Comparison of ENCODE assay signal across 8 cellular contexts in genomic region chr17:82297280-82297803, GRCh38. TPM values are rescaled to one million over a fixed set of nuclear protein-coding genes. Genes with fewer than 3 reads are reported as not detected.
DNase-seq lines count a peak whose midpoint lies in the region; ATAC-seq and TF ChIP-seq lines count a peak whose summit lies in the region.

No MANE protein-coding gene starts in this region.

- H3K4me3 ChIP-seq in AG10803 (ENCODE audit: low read length) (peak overlapping the region; percentile 59), retinal pigment epithelial cell (ENCODE audit: low read length) (peak overlapping the region; percentile 32), uterus (peak overlapping the region; percentile 38 to 43)

- peak overlapping the region; percentile 98 for H3K27ac Mint-ChIP-seq in activated T-helper 1 cell treated with anti-CD3 and anti-CD28 coated beads, Interleukin-12 subunit alpha, Interleukin-12 subunit beta, Interleukin-2, Interleukin-4 antibody, amounts not matched to agents 30 ng/mL and 10 ng/mL and 1 ng/mL, durations not matched to agents 14 hours and 24 hours and 36 hours

- peak overlapping the region; percentile 89 for H3K4me3 Mint-ChIP-seq in activated T-helper 1 cell treated with anti-CD3 and anti-CD28 coated beads, Interleukin-12 subunit alpha, Interleukin-12 subunit beta, Interleukin-2, Interleukin-4 antibody, amounts not matched to agents 30 ng/mL and 10 ng/mL and 1 ng/mL, durations not matched to agents 14 hours and 24 hours and 36 hours

- H3K27me3 ChIP-seq in uterus: no peaks in the 10 kb centered on the region

- peak; percentile 29 for ATAC-seq in GM21423 (IDR thresholded peaks at IDR 0.05; ENCODE audit: unreplicated experiment)
- no peak for ATAC-seq in GM19467 (IDR thresholded peaks at IDR 0.05; ENCODE audit: unreplicated experiment)

- H3K4me1 Mint-ChIP-seq in activated T-helper 1 cell treated with anti-CD3 and anti-CD28 coated beads, Interleukin-12 subunit alpha, Interleukin-12 subunit beta, Interleukin-2, Interleukin-4 antibody, amounts not matched to agents 30 ng/mL and 10 ng/mL and 1 ng/mL, durations not matched to agents 14 hours and 24 hours and 36 hours (ENCODE audit: low read depth): peaks cover 79% of the 10 kb centered on the region

- H3K36me3 ChIP-seq in uterus: no peaks in the 10 kb centered on the region

- H3K4me1 ChIP-seq in uterus: peaks cover 0 to 19% of the 10 kb centered on the region in 2 donors

- intact Hi-C loops in activated T-helper 1 cell treated with anti-CD3 and anti-CD28 coated beads, Interleukin-12 subunit alpha, Interleukin-12 subunit beta, Interleukin-2, Interleukin-4 antibody, amounts not matched to agents 30 ng/mL and 10 ng/mL and 1 ng/mL, durations not matched to agents 14 hours and 24 hours and 36 hours (cut with micrococcal nuclease): loop anchor here (1.0 to 10.0 kb wide), 4 partner anchors 9 to 433 kb away; partner anchors contain the start of genes CENPX, LRRC45 and P4HB
- intact Hi-C loops in uterus (cut with DNase I; ENCODE audit: low total_unique reads): no loop called here

- no peaks in the 10 kb centered on the region for H3K9me3 ChIP-seq in uterus

- TF ChIP-seq POLR2A in uterus (IDR thresholded peaks at IDR 0.05): peak; percentile 45 to 61

- no peak for TF ChIP-seq CTCF in AG10803 (conservative IDR thresholded peaks at IDR 0.05; ENCODE audit: low read length)
- TF ChIP-seq CTCF in retinal pigment epithelial cell (conservative IDR thresholded peaks at IDR 0.05; ENCODE audit: low read depth, low read length): no peak
- no peak for TF ChIP-seq CTCF in uterus (IDR thresholded peaks at IDR 0.05)

- DNase-seq in AG10803 (ENCODE audit: low read depth): peak; percentile 39
- DNase-seq in activated T-helper 1 cell treated with anti-CD3 and anti-CD28 coated beads, Interleukin-12 subunit alpha, Interleukin-12 subunit beta, Interleukin-2, Interleukin-4 antibody, amounts not matched to agents 30 ng/mL and 10 ng/mL and 1 ng/mL, durations not matched to agents 14 hours and 24 hours and 36 hours (ENCODE audit: low spot score): peak; percentile 87
- DNase-seq in fibroblast of the conjunctiva (ENCODE audit: low read depth): peak; percentile 64
- peak; percentile 22 for DNase-seq in retinal pigment epithelial cell (ENCODE audit: low read depth)
- peak; percentile 91 to 97 for DNase-seq in uterus

- H3K27ac ChIP-seq in uterus: peak overlapping the region; percentile 89 to 95

- H3K27me3 Mint-ChIP-seq in activated T-helper 1 cell treated with anti-CD3 and anti-CD28 coated beads, Interleukin-12 subunit alpha, Interleukin-12 subunit beta, Interleukin-2, Interleukin-4 antibody, amounts not matched to agents 30 ng/mL and 10 ng/mL and 1 ng/mL, durations not matched to agents 14 hours and 24 hours and 36 hours (ENCODE audit: insufficient read depth): no peaks in the 10 kb centered on the region

- peaks cover 4% of the 10 kb centered on the region for H3K36me3 Mint-ChIP-seq in activated T-helper 1 cell treated with anti-CD3 and anti-CD28 coated beads, Interleukin-12 subunit alpha, Interleukin-12 subunit beta, Interleukin-2, Interleukin-4 antibody, amounts not matched to agents 30 ng/mL and 10 ng/mL and 1 ng/mL, durations not matched to agents 14 hours and 24 hours and 36 hours (ENCODE audit: low read depth)

- no peaks in the 10 kb centered on the region for H3K9me3 Mint-ChIP-seq in activated T-helper 1 cell treated with anti-CD3 and anti-CD28 coated beads, Interleukin-12 subunit alpha, Interleukin-12 subunit beta, Interleukin-2, Interleukin-4 antibody, amounts not matched to agents 30 ng/mL and 10 ng/mL and 1 ng/mL, durations not matched to agents 14 hours and 24 hours and 36 hours

TF ChIP-seq in PFSK-1, 5 proteins besides CTCF, POLR2A, EP300 and RAD21:
- TF ChIP-seq SIN3A (IDR thresholded peaks at IDR 0.05; ENCODE audit: borderline replicate concordance, insufficient read depth, low read length) (no peak), TAF1 (IDR thresholded peaks at IDR 0.05; ENCODE audit: borderline replicate concordance, insufficient read depth, low read length) (peak; percentile 29; the same call in 1 of the 2 replicates), FOXP2 (optimal IDR thresholded peaks at IDR 0.05; ENCODE audit: borderline replicate concordance, extremely low read depth, extremely low read length, insufficient read depth) (no peak), REST (IDR thresholded peaks at IDR 0.05; ENCODE audit: insufficient read depth in 1 of 2, low read depth in 2 of 2, low read length in 2 of 2) (no peak), POLR2AphosphoS5 (IDR thresholded peaks at IDR 0.05; ENCODE audit: low read depth, low read length) (no peak)
TF ChIP-seq in PFSK-1: peak in this region for 1.

RNA-seq across cellular contexts. Expression of gene CD7, which starts 20.1 kb away (rescaled TPM):
- polyA plus RNA-seq in PFSK-1 (2012; ENCODE audit: insufficient read length, low read depth): not detected
- 454 and 455 TPM in 2 replicates for total RNA-seq in activated T-helper 1 cell treated with anti-CD3 and anti-CD28 coated beads, Interleukin-12 subunit alpha, Interleukin-12 subunit beta, Interleukin-2, Interleukin-4 antibody, amounts not matched to agents 30 ng/mL and 10 ng/mL and 1 ng/mL, durations not matched to agents 14 hours and 24 hours and 36 hours
- total RNA-seq in uterus: 1 to 10 TPM in 2 of 4 donors, not detected in 2; 2.1 to 4.1 TPM

RNA-seq across cellular contexts. Expression of gene CSNK1D, which starts 23.8 kb away (rescaled TPM):
- 269 TPM for polyA plus RNA-seq in PFSK-1 (2012; ENCODE audit: insufficient read length, low read depth)
- 154 and 161 TPM in 2 replicates for total RNA-seq in activated T-helper 1 cell treated with anti-CD3 and anti-CD28 coated beads, Interleukin-12 subunit alpha, Interleukin-12 subunit beta, Interleukin-2, Interleukin-4 antibody, amounts not matched to agents 30 ng/mL and 10 ng/mL and 1 ng/mL, durations not matched to agents 14 hours and 24 hours and 36 hours
- 100 to 1,000 TPM in 1 of 4 donors, 10 to 100 TPM in 3; 16.5 to 173 (median 44.6) TPM for total RNA-seq in uterus

RNA-seq across cellular contexts. Expression of gene SECTM1, which starts 36.2 kb away (rescaled TPM):
- 0.21 TPM for polyA plus RNA-seq in PFSK-1 (2012; ENCODE audit: insufficient read length, low read depth)
- 3.3 and 4.2 TPM in 2 replicates for total RNA-seq in activated T-helper 1 cell treated with anti-CD3 and anti-CD28 coated beads, Interleukin-12 subunit alpha, Interleukin-12 subunit beta, Interleukin-2, Interleukin-4 antibody, amounts not matched to agents 30 ng/mL and 10 ng/mL and 1 ng/mL, durations not matched to agents 14 hours and 24 hours and 36 hours
- 10 to 100 TPM in 2 of 4 donors, 1 to 10 TPM in 2; 3.5 to 29.4 (median 9.0) TPM for total RNA-seq in uterus

Comparison
In these comparisons a context has a peak if more than half of its experiments do, and no peak if none do; other contexts are left out.
1. DNase-seq: peak in every context shown above with its lines; median percentile 94 in uterus; 87 in activated T-helper 1 cell treated with anti-CD3 and anti-CD28 coated beads, Interleukin-12 subunit alpha, Interleukin-12 subunit beta, Interleukin-2, Interleukin-4 antibody, amounts not matched to agents 30 ng/mL and 10 ng/mL and 1 ng/mL, durations not matched to agents 14 hours and 24 hours and 36 hours; 64 in fibroblast of the conjunctiva; 39 in AG10803; 22 in retinal pigment epithelial cell.
2. RNA of gene CD7, which starts 20.1 kb away (total RNA-seq): 454 to 455 TPM in activated T-helper 1 cell treated with anti-CD3 and anti-CD28 coated beads, Interleukin-12 subunit alpha, Interleukin-12 subunit beta, Interleukin-2, Interleukin-4 antibody, amounts not matched to agents 30 ng/mL and 10 ng/mL and 1 ng/mL, durations not matched to agents 14 hours and 24 hours and 36 hours; 2.1 to 4.1 TPM in uterus; every median in the first group is over 10 times any median in the second.
3. Peak in every context shown above with its lines, with median percentiles within 50 percentile points of each other: H3K4me3 ChIP-seq.